Comparison of ENCODE assay signal across 1 cellular context in genomic region chr3:113275876-113276580, GRCh38.
TF ChIP-seq lines count a peak whose summit lies in the region.

No MANE protein-coding gene starts in this region.

TF ChIP-seq in K562, 482 proteins besides CTCF, POLR2A, EP300 and RAD21 (continued from another document):
- TF ChIP-seq PKNOX1 (IDR thresholded peaks at IDR 0.05), result peak; percentile 62
- no peak for TF ChIP-seq KDM1A (IDR thresholded peaks at IDR 0.05)
- TF ChIP-seq PHF8 (IDR thresholded peaks at IDR 0.05; ENCODE audit: borderline replicate concordance, low read length), result peak; percentile 14; the same call in 1 of the 2 replicates
- no peak for TF ChIP-seq THRB (CRISPR knock-in tag; conservative IDR thresholded peaks at IDR 0.05)
- peak; percentile 36 for TF ChIP-seq MEIS2 (IDR thresholded peaks at IDR 0.05; ENCODE audit: partially characterized antibody)
- TF ChIP-seq ZNF253 (CRISPR knock-in tag; conservative IDR thresholded peaks at IDR 0.05), result no peak
- TF ChIP-seq ZNF589 (CRISPR knock-in tag; IDR thresholded peaks at IDR 0.05; ENCODE audit: low read depth), result no peak
- no peak for TF ChIP-seq HNRNPL (IDR thresholded peaks at IDR 0.05; ENCODE audit: low read depth, low read length)
- no peak for TF ChIP-seq CBX8 (IDR thresholded peaks at IDR 0.05; ENCODE audit: borderline replicate concordance, extremely low read depth, low read depth, low read length, poor library complexity, severe bottlenecking)
- no peak for TF ChIP-seq EP400 (IDR thresholded peaks at IDR 0.05)
- no peak for TF ChIP-seq MCM2 (IDR thresholded peaks at IDR 0.05; ENCODE audit: low read depth)
- no peak for TF ChIP-seq ZHX1 (conservative IDR thresholded peaks at IDR 0.05; ENCODE audit: low read length)
- TF ChIP-seq DPF2 (IDR thresholded peaks at IDR 0.05), result no peak
